21 cellular contexts compared by ENCODE assay signal in genomic region chr3:79406175-79406574, GRCh38.
A peak's percentile ranks its signal among the peaks of the same experiment; 100 is the strongest.
DNase-seq lines count a peak whose midpoint lies in the region; TF ChIP-seq lines count a peak whose summit lies in the region.
"Had no signal": no experiment of that assay in that cellular context is flagged by ENCODE, and none has a peak within 500 bp of the region (broad histone marks: within the 10 kb centered on the region; RNA-seq: fewer than 3 reads in every experiment).

No MANE protein-coding gene starts in this region.

- H3K36me3 ChIP-seq in BE2C (no peaks in the 10 kb centered on the region), kidney epithelial cell (ENCODE audit: control insufficient read depth, insufficient read depth, low read length) (no peaks in the 10 kb centered on the region)
- H3K36me3 ChIP-seq: adrenal gland, BLaER1, gastrocnemius medialis, left ventricle myocardium inferior, SJCRH30 had no signal

- DNase-seq in BE2C (no peak), astrocyte of the spinal cord (ENCODE audit: low read depth, low spot score) (no peak), kidney epithelial cell (ENCODE audit: low read depth) (no peak), substantia nigra (lab: John Stamatoyannopoulos, UW) (no peak), NCI-H1694 treated with DMSO at 0.1 percent for 48 hours (lab: John Stamatoyannopoulos, UW) (no peak)
- DNase-seq in activated CD4-positive, alpha-beta T cell treated with anti-CD3 and anti-CD28 coated beads, Interleukin-2, amount 50 U/mL, for 4 hours: no peak
- DNase-seq: activated CD8-positive, alpha-beta memory T cell treated with anti-CD3 and anti-CD28 coated beads, Interleukin-2, amount 10 ng/mL, durations not matched to agents 7 days and 5 days; activated effector memory CD4-positive, alpha-beta T cell treated with anti-CD3 and anti-CD28 coated beads, Interleukin-2, amount 50 U/mL, for 16 hours; adrenal gland; cerebellar nuclear complex; gastrocnemius medialis; GF-D8; KBM-7; left ventricle myocardium inferior; NCI-H1105; NK-92 treated with Interleukin-12 subunit alpha and Interleukin-12 subunit beta, amount 100 ng/mL, for 24 hours; stimulated activated CD4-positive, alpha-beta T cell treated with anti-CD3 and anti-CD28 coated beads, Interleukin-2, amount 100 ng/mL, for 48 hours; T-helper 9 cell had no signal

- in situ Hi-C loops in astrocyte of the spinal cord (cut with HindIII; ENCODE audit: low sequenced_read_pairs): no loop called here

- no peaks in the 10 kb centered on the region for H3K4me1 ChIP-seq in BE2C
- H3K4me1 ChIP-seq: adrenal gland, BLaER1, gastrocnemius medialis, left ventricle myocardium inferior had no signal

- peak; percentile 31; the same call in 1 of the 2 replicates for TF ChIP-seq RAD21 in Ishikawa (IDR thresholded peaks at IDR 0.05; ENCODE audit: low read depth)

- no peaks in the 10 kb centered on the region for H3K27me3 ChIP-seq in BE2C
- no peaks in the 10 kb centered on the region for H3K27me3 ChIP-seq in kidney epithelial cell (ENCODE audit: control insufficient read depth, insufficient read depth, low read length)
- H3K27me3 ChIP-seq: adrenal gland, BLaER1, gastrocnemius medialis, SJCRH30 had no signal

- H3K4me3 ChIP-seq in BE2C (ENCODE audit: low read depth, low read length) (no peak overlapping the region), astrocyte of the spinal cord (ENCODE audit: low read depth, low read length) (no peak overlapping the region), kidney epithelial cell (ENCODE audit: low read depth, low read length) (no peak overlapping the region)
- H3K4me3 ChIP-seq: adrenal gland, BLaER1, gastrocnemius medialis, left ventricle myocardium inferior, SJCRH30 had no signal

- TF ChIP-seq EP300 in Ishikawa (IDR thresholded peaks at IDR 0.05; ENCODE audit: borderline replicate concordance): no peak

- TF ChIP-seq CTCF in BE2C (IDR thresholded peaks at IDR 0.05; ENCODE audit: low read depth, low read length): peak; percentile 50
- peak; percentile 29 for TF ChIP-seq CTCF in astrocyte of the spinal cord (IDR thresholded peaks at IDR 0.05; ENCODE audit: low read depth, low read length)
- peak; percentile 20 for TF ChIP-seq CTCF in kidney epithelial cell (IDR thresholded peaks at IDR 0.05; ENCODE audit: insufficient read depth, low read length, poor library complexity, severe bottlenecking)

- no peak overlapping the region for H3K27ac ChIP-seq in substantia nigra (ENCODE audit: low read depth, low read length, poor library complexity, severe bottlenecking)
- H3K27ac ChIP-seq: adrenal gland, BLaER1, gastrocnemius medialis, left ventricle myocardium inferior, SJCRH30 had no signal

- H3K9me3 ChIP-seq in BE2C: no peaks in the 10 kb centered on the region; the same call in 1 of the 2 replicates
- H3K9me3 ChIP-seq: adrenal gland, BLaER1, gastrocnemius medialis, left ventricle myocardium inferior, SJCRH30 had no signal

TF ChIP-seq in Ishikawa, 13 proteins besides CTCF, POLR2A, EP300 and RAD21:
- no peak for TF ChIP-seq CREB1 (IDR thresholded peaks at IDR 0.05; ENCODE audit: low read depth)
- no peak for TF ChIP-seq TCF12 (IDR thresholded peaks at IDR 0.05; ENCODE audit: low read depth)
- no peak for TF ChIP-seq FOXM1 (IDR thresholded peaks at IDR 0.05; ENCODE audit: borderline replicate concordance, low read depth)
- no peak for TF ChIP-seq CEBPB (IDR thresholded peaks at IDR 0.05)
- TF ChIP-seq ZBTB7A (IDR thresholded peaks at IDR 0.05; ENCODE audit: low read depth): no peak
- no peak for TF ChIP-seq USF1 (IDR thresholded peaks at IDR 0.05)
- TF ChIP-seq YY1 (IDR thresholded peaks at IDR 0.05; ENCODE audit: low read depth): no peak
- TF ChIP-seq EGR1 (IDR thresholded peaks at IDR 0.05): no peak
- TF ChIP-seq NFIC (IDR thresholded peaks at IDR 0.05): no peak
